In the genomic region with DNA sequence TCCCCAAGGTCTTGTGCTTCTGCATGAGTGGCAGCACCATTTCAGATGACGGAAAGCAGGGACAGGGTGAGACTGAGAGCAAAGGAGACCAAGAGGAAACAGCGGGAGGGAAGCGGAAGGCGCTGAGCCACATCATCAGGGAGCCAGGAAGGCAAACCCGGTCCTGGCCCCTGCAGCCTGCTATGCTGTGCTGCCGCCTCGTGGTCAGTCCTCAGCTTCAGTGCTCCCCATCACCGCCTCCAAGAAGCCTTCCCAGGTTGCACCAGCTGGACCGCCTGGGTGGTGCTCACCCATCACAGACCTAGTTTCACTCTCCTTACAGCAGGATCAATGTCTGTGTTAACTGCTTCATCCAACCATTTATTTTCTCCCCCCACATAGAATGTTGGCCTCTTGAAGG, we compare ENCODE assay signal across 11 cellular contexts.
DNase-seq lines count a peak whose midpoint lies in the region; ATAC-seq, FAIRE-seq and TF ChIP-seq lines count a peak whose summit lies in the region.
"Had no signal": no experiment of that assay in that cellular context is flagged by ENCODE, and none has a peak within 500 bp of the region (broad histone marks: within the 10 kb centered on the region; RNA-seq: fewer than 3 reads in every experiment).

No MANE protein-coding gene starts in this region.

- in situ Hi-C loops in KBM-7 (cut with MboI; ENCODE audit: low pct_unique_long_range_greater_than_20kb, low sequenced_read_pairs) = no loop called here
- in situ Hi-C loops in mammary epithelial cell (cut with MboI; ENCODE audit: low sequenced_read_pairs in 2 of 2) = loop anchor here in 1 of 2 donors (10.0 to 25.0 kb wide), 2 partner anchors 98 to 270 kb away; no protein-coding TSS in a partner anchor

- H3K36me3 ChIP-seq in mammary epithelial cell (ENCODE audit: insufficient read depth, low read length) (no peaks in the 10 kb centered on the region), smooth muscle cell (ENCODE audit: low read depth) (no peaks in the 10 kb centered on the region)
- H3K36me3 ChIP-seq: esophagus squamous epithelium had no signal

- H3K27me3 ChIP-seq in mammary epithelial cell (ENCODE audit: insufficient read depth, low read length) (peaks cover 3% of the 10 kb centered on the region), smooth muscle cell (ENCODE audit: low read depth) (no peaks in the 10 kb centered on the region)
- H3K27me3 ChIP-seq: testis had no signal

- H3K4me3 ChIP-seq in mammary epithelial cell (replicated peaks in 1 of 3; ENCODE audit: insufficient read depth in 1 of 3, low read depth in 2 of 3, low read length in 3 of 3) (no peak overlapping the region), smooth muscle cell (no peak overlapping the region)
- H3K4me3 ChIP-seq: esophagus squamous epithelium, SK-N-MC, testis had no signal

- H3K9ac ChIP-seq in mammary epithelial cell (ENCODE audit: insufficient read depth, low read length) (no peak overlapping the region), smooth muscle cell (ENCODE audit: low read depth) (no peak overlapping the region)

- TF ChIP-seq CTCF in mammary epithelial cell (conservative IDR thresholded peaks at IDR 0.05 in 1 of 2, IDR thresholded peaks at IDR 0.05 in 1 of 2; ENCODE audit: extremely low read depth in 1 of 2, insufficient read depth in 1 of 2, low read depth in 1 of 2, low read length in 2 of 2) (peak; percentile 18 to 28), smooth muscle cell (IDR thresholded peaks at IDR 0.05; ENCODE audit: borderline replicate concordance, insufficient read depth, poor library complexity, severe bottlenecking) (peak; percentile 16)

- peaks cover 4% of the 10 kb centered on the region for H3K4me1 ChIP-seq in mammary epithelial cell (ENCODE audit: insufficient read depth, low read length)
- H3K4me1 ChIP-seq in smooth muscle cell (ENCODE audit: low read depth) = no peaks in the 10 kb centered on the region
- H3K4me1 ChIP-seq: testis had no signal

- dilution Hi-C loops in mammary epithelial cell (cut with HindIII; ENCODE audit: low sequenced_read_pairs) = loop anchor here (5.0 kb wide), 2 partner anchors 50 to 55 kb away; no protein-coding TSS in a partner anchor

- no peak for FAIRE-seq in urothelium cell line (lab: Jason Lieb, UNC)

- H3F3A ChIP-seq in smooth muscle cell (ENCODE audit: low read depth) = peaks cover 4% of the 10 kb centered on the region

- H3K9me3 ChIP-seq in mammary epithelial cell (replicated peaks; ENCODE audit: insufficient read depth, low read length) (no peaks in the 10 kb centered on the region), smooth muscle cell (replicated peaks; ENCODE audit: low read depth) (no peaks in the 10 kb centered on the region)
- H3K9me3 ChIP-seq: esophagus squamous epithelium, testis had no signal

- no peak overlapping the region for H2AFZ ChIP-seq in mammary epithelial cell (ENCODE audit: low read depth, low read length)
- no peak overlapping the region for H2AFZ ChIP-seq in smooth muscle cell (ENCODE audit: low read depth)

- no peak overlapping the region for H3K27ac ChIP-seq in mammary epithelial cell (ENCODE audit: insufficient read depth, low read depth, low read length)
- no peak overlapping the region for H3K27ac ChIP-seq in smooth muscle cell (ENCODE audit: low read depth)
- H3K27ac ChIP-seq: esophagus squamous epithelium, SK-N-MC, testis had no signal

- ATAC-seq in GM19324 (IDR thresholded peaks at IDR 0.05; ENCODE audit: low FRiP score, unreplicated experiment) = no peak

- no peak overlapping the region for H3K4me2 ChIP-seq in mammary epithelial cell (ENCODE audit: insufficient read depth, low read depth, low read length)
- H3K4me2 ChIP-seq in smooth muscle cell = no peak overlapping the region

- no TSS peak for BruUV-seq in mammary epithelial cell (replicated peaks; lab: Mats Ljungman, UMichigan)

- CTCF ChIA-PET in mammary epithelial cell (lab: Charles Lee; ENCODE audit: low non-redundant PET) = no interaction called here

- no peaks in the 10 kb centered on the region for H3K79me2 ChIP-seq in mammary epithelial cell (ENCODE audit: insufficient read depth, low read length)
- H3K79me2 ChIP-seq in smooth muscle cell (ENCODE audit: low read depth) = no peaks in the 10 kb centered on the region

- intact Hi-C loops in mammary epithelial cell (cut with micrococcal nuclease) = loop anchor here (2.0 kb wide), 1 partner anchor 262 kb away; no protein-coding TSS in a partner anchor

- H4K20me1 ChIP-seq in mammary epithelial cell (ENCODE audit: insufficient read depth, low read length) (no peaks in the 10 kb centered on the region), smooth muscle cell (ENCODE audit: low read depth) (no peaks in the 10 kb centered on the region)

- WGBS in mammary epithelial cell (ENCODE audit: low coverage, missing lambda C conversion rate) = 69% methylated on average over 9 of the region's 9 CpGs
- 47% methylated on average over 9 of the region's 9 CpGs for WGBS in smooth muscle cell (ENCODE audit: low lambda C conversion rate)

- DNase-seq in activated CD4-positive, alpha-beta T cell treated with anti-CD3 and anti-CD28 coated beads for 48 hours = peak; percentile 36
- no peak for DNase-seq in activated CD4-positive, alpha-beta T cell treated with anti-CD3 and anti-CD28 coated beads, Interleukin-2, amount 50 U/mL, for 1 hour
- peak; percentile 13 for DNase-seq in KBM-7
- no peak for DNase-seq in mammary epithelial cell
- no peak for DNase-seq in smooth muscle cell (lab: John Stamatoyannopoulos, UW; ENCODE audit: unreplicated experiment)
- DNase-seq in activated effector memory CD4-positive, alpha-beta T cell treated with Interleukin-2 at 50 U/mL for 16 hours = no peak
- DNase-seq in urothelium cell line (ENCODE audit: low spot score) = no peak
- DNase-seq: esophagus squamous epithelium, testis had no signal

Comparison
In these comparisons a context has a peak if more than half of its experiments do, and no peak if none do; other contexts are left out.
1. DNase-seq: peak in activated CD4-positive, alpha-beta T cell treated with anti-CD3 and anti-CD28 coated beads for 48 hours (single experiment) and KBM-7 (single experiment); none in activated CD4-positive, alpha-beta T cell treated with anti-CD3 and anti-CD28 coated beads, Interleukin-2, amount 50 U/mL, for 1 hour (single experiment), mammary epithelial cell (single experiment), smooth muscle cell (single experiment), activated effector memory CD4-positive, alpha-beta T cell treated with Interleukin-2 at 50 U/mL for 16 hours (single experiment) and urothelium cell line (single experiment).